Comparison of ENCODE assay signal across 8 cellular contexts in the genomic region with DNA sequence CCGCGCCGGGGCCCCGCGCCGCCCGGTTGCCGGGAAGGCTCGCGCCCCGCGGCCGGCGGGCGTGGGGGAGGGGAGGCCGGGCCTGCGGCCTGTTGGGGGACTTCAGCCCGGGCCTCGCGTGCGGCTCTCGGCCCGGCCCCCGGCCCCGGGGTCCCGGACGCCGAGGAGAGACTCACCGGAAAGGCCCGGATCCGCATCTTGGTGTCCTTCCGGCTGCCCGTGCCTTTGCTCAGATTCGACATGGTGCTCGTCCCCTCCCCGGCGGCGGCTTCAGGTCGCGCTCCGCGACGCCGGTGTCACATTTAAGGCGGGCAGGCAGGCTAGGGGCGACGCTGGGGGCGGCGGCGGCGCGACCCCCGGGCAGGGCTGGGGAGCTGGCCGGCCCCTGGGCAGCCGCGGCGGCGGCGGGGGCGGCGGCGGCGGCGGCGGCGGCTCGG. TPM values are rescaled to one million over a fixed set of nuclear protein-coding genes. Genes with fewer than 3 reads are reported as not detected.
DNase-seq lines count a peak whose midpoint lies in the region; ATAC-seq and TF ChIP-seq lines count a peak whose summit lies in the region.

No MANE protein-coding gene starts in this region.

- no peak for TF ChIP-seq EP300 in sigmoid colon (IDR thresholded peaks at IDR 0.05)

- peak overlapping the region; percentile 99 to 100 (median 100) for H3K9ac ChIP-seq in BLaER1 treated with 17β-estradiol and CSF1 and Interleukin-3, amounts not matched to agents 10 nM and 100 nM

- TF ChIP-seq CTCF in sigmoid colon (IDR thresholded peaks at IDR 0.05) = no peak

- TF ChIP-seq POLR2A in sigmoid colon (IDR thresholded peaks at IDR 0.05) = no peak

- WGBS in right cardiac atrium = under 1% methylated on average over 66 of the region's 67 CpGs
- WGBS in sigmoid colon, 2 donors = 0 to 1% methylated on average over 67 of the region's 67 CpGs

- H3K4me3 ChIP-seq in BLaER1 treated with 17β-estradiol and CSF1 and Interleukin-3, amounts not matched to agents 10 nM and 100 nM = peak overlapping the region; percentile 87 to 100 (median 99)
- H3K4me3 ChIP-seq in right cardiac atrium (ENCODE audit: low read length) = peak overlapping the region; percentile 92
- peak overlapping the region; percentile 78 to 87 (median 80) for H3K4me3 ChIP-seq in sigmoid colon

- intact Hi-C loops in right cardiac atrium (cut with DNase I) (no loop called here), sigmoid colon (cut with DNase I) (loop anchor here (5.0 to 10.0 kb wide), 2 partner anchors 62 to 630 kb away; a partner anchor contains a TSS)

- no peaks in the 10 kb centered on the region for H3K27me3 Mint-ChIP-seq in activated naive CD8-positive, alpha-beta T cell treated with anti-CD3 and anti-CD28 coated beads, Interleukin-2, amount 10 ng/mL, durations not matched to agents 7 days and 5 days

- peaks cover 43 to 53% (median 49%) of the 10 kb centered on the region in 11 experiments for H4K20me1 ChIP-seq in BLaER1 treated with 17β-estradiol and CSF1 and Interleukin-3, amounts not matched to agents 10 nM and 100 nM

- DNase-seq in SK-N-DZ (ENCODE audit: low spot score) (peak; percentile 30), right cardiac atrium (peak in 2 of 3 donors; percentile 59 to 84), sigmoid colon (peak; percentile 75), DMS153 treated with DMSO at 0.1 percent for 48 hours (lab: John Stamatoyannopoulos, UW; ENCODE audit: unreplicated experiment) (no peak)
- peak; percentile 76 for DNase-seq in activated naive CD8-positive, alpha-beta T cell treated with anti-CD3 and anti-CD28 coated beads, Interleukin-2, amount 10 ng/mL, durations not matched to agents 7 days and 5 days

- H3K27me3 ChIP-seq in BLaER1 treated with 17β-estradiol and CSF1 and Interleukin-3, amounts not matched to agents 10 nM and 100 nM = no peaks in the 10 kb centered on the region
- H3K27me3 ChIP-seq in right cardiac atrium (ENCODE audit: control insufficient read depth, insufficient read depth) = no peaks in the 10 kb centered on the region
- no peaks in the 10 kb centered on the region for H3K27me3 ChIP-seq in sigmoid colon

- no peaks in the 10 kb centered on the region for H3K9me3 Mint-ChIP-seq in activated naive CD8-positive, alpha-beta T cell treated with anti-CD3 and anti-CD28 coated beads, Interleukin-2, amount 10 ng/mL, durations not matched to agents 7 days and 5 days

- H3K4me2 ChIP-seq in BLaER1 treated with 17β-estradiol and CSF1 and Interleukin-3, amounts not matched to agents 10 nM and 100 nM = peak overlapping the region; percentile 66 to 96 (median 85); a peak in 20 of 22 replicates

- peak overlapping the region; percentile 99 to 100 (median 100) for H3K27ac ChIP-seq in BLaER1 treated with 17β-estradiol and CSF1 and Interleukin-3, amounts not matched to agents 10 nM and 100 nM
- H3K27ac ChIP-seq in right cardiac atrium (ENCODE audit: low read length) (peak overlapping the region; percentile 69), sigmoid colon (peak overlapping the region; percentile 92 to 95 (median 92))

- H3K4me1 ChIP-seq in BLaER1 treated with 17β-estradiol and CSF1 and Interleukin-3, amounts not matched to agents 10 nM and 100 nM = peaks cover 30 to 46% (median 42%) of the 10 kb centered on the region in 10 experiments
- H3K4me1 ChIP-seq in right cardiac atrium (ENCODE audit: control insufficient read depth, insufficient read depth, low read length) (peaks cover 6% of the 10 kb centered on the region), sigmoid colon (peaks cover 0 to 49% (median 36%) of the 10 kb centered on the region in 4 donors)

- POLR2A ChIA-PET in activated naive CD8-positive, alpha-beta T cell treated with anti-CD3 and anti-CD28 coated beads, Interleukin-2, amount 10 ng/mL, durations not matched to agents 7 days and 5 days (lab: Charles Lee) = interaction anchor here (0.6 to 2.5 kb wide), 9 partner anchors 9 to 559 kb away, joined by 3 to 17 read pairs (median 4); no protein-coding TSS in a partner anchor

- peaks cover 8% of the 10 kb centered on the region for H3K36me3 Mint-ChIP-seq in activated naive CD8-positive, alpha-beta T cell treated with anti-CD3 and anti-CD28 coated beads, Interleukin-2, amount 10 ng/mL, durations not matched to agents 7 days and 5 days

- H3K36me3 ChIP-seq in BLaER1 treated with 17β-estradiol and CSF1 and Interleukin-3, amounts not matched to agents 10 nM and 100 nM = peaks cover 9 to 35% (median 31%) of the 10 kb centered on the region in 11 experiments; a peak in 20 of 22 replicates
- no peaks in the 10 kb centered on the region for H3K36me3 ChIP-seq in sigmoid colon

- H3K4me3 Mint-ChIP-seq in activated naive CD8-positive, alpha-beta T cell treated with anti-CD3 and anti-CD28 coated beads, Interleukin-2, amount 10 ng/mL, durations not matched to agents 7 days and 5 days = peak overlapping the region; percentile 87

- H3K4me1 Mint-ChIP-seq in activated naive CD8-positive, alpha-beta T cell treated with anti-CD3 and anti-CD28 coated beads, Interleukin-2, amount 10 ng/mL, durations not matched to agents 7 days and 5 days = peaks cover 30% of the 10 kb centered on the region

- H3K27ac Mint-ChIP-seq in activated naive CD8-positive, alpha-beta T cell treated with anti-CD3 and anti-CD28 coated beads, Interleukin-2, amount 10 ng/mL, durations not matched to agents 7 days and 5 days = peak overlapping the region; percentile 92

- ATAC-seq in GM19023 (IDR thresholded peaks at IDR 0.05; ENCODE audit: unreplicated experiment) (peak; percentile 43), HG03159 (IDR thresholded peaks at IDR 0.05; ENCODE audit: unreplicated experiment) (peak; percentile 50), right cardiac atrium (peak in 1 of 2 donors; percentile 0)
- peak; percentile 41 for ATAC-seq in activated naive CD8-positive, alpha-beta T cell treated with anti-CD3 and anti-CD28 coated beads, Interleukin-2, amount 10 ng/mL, durations not matched to agents 7 days and 5 days (ENCODE audit: low read depth)

- H3K9me3 ChIP-seq in BLaER1 treated with 17β-estradiol and CSF1 and Interleukin-3, amounts not matched to agents 10 nM and 100 nM (replicated peaks in 1 of 11) = peaks cover 0 to 14% (median 6%) of the 10 kb centered on the region in 11 experiments; a peak in 9 of 22 replicates
- no peaks in the 10 kb centered on the region for H3K9me3 ChIP-seq in right cardiac atrium (ENCODE audit: control insufficient read depth, low read length)
- no peaks in the 10 kb centered on the region for H3K9me3 ChIP-seq in sigmoid colon

RNA-seq across cellular contexts. Expression of a gene that starts 0.4 kb away (rescaled TPM):
- 45.3 and 64.3 TPM in 2 replicates for polyA plus RNA-seq in SK-N-DZ (2014; cell fraction: cytosol; rRNA removed)
- 26.8 and 33.7 TPM in 2 replicates for polyA plus RNA-seq in SK-N-DZ (2014; cell fraction: nucleus; rRNA removed)
- total RNA-seq in activated naive CD8-positive, alpha-beta T cell treated with anti-CD3 and anti-CD28 coated beads, Interleukin-2, amount 10 ng/mL, durations not matched to agents 7 days and 5 days = 10 to 100 TPM; 78.4 to 81.5 TPM
- total RNA-seq in right cardiac atrium (10 to 100 TPM; 61.2 to 72.4 (median 65.2) TPM), sigmoid colon (10 to 100 TPM; 59.3 to 65.8 (median 63.6) TPM)
- polyA plus RNA-seq in right cardiac atrium (71.6 TPM), sigmoid colon (10 to 100 TPM; 63.0 to 85.3 (median 71.5) TPM)
